In the genomic region with DNA sequence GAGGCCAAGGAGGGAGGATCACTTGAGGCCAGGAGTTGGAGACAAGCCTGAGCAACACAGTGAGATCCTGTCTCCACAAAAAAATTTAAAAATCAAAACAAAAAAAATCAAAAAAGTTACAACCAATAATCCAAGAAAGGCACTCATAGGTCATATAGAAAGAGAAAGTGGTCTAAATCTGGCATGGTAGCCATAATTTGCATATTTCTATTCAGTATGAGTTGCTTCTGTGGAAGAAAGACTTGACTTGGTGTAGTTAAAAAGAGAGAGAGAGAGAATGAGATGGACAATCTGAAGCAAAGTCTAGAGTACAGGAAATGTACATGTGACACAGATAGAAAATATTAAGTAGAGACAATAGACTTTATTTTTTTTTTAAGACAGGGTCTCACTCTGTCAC, we compare ENCODE assay signal across 1 cellular context.
TF ChIP-seq lines count a peak whose summit lies in the region.

No MANE protein-coding gene starts in this region.

TF ChIP-seq in GM12878, 131 proteins besides CTCF, POLR2A, EP300 and RAD21 (continued from another document):
- TF ChIP-seq NR2C2 (IDR thresholded peaks at IDR 0.05; ENCODE audit: borderline replicate concordance, control insufficient read depth, insufficient read length, low read depth), result no peak
- peak; percentile 89 for TF ChIP-seq MEF2A (IDR thresholded peaks at IDR 0.05; ENCODE audit: insufficient read depth, low read depth, low read length)
- no peak for TF ChIP-seq FOS (IDR thresholded peaks at IDR 0.05; ENCODE audit: borderline replicate concordance, extremely low read depth, insufficient read length)
- no peak for TF ChIP-seq CHD4 (IDR thresholded peaks at IDR 0.05)
- no peak for TF ChIP-seq STAT3 (IDR thresholded peaks at IDR 0.05; ENCODE audit: low read depth, low read length)
- TF ChIP-seq ATF2 (IDR thresholded peaks at IDR 0.05; ENCODE audit: low read length), result peak; percentile 36; the same call in 1 of the 2 replicates
- TF ChIP-seq, protein P1, sequence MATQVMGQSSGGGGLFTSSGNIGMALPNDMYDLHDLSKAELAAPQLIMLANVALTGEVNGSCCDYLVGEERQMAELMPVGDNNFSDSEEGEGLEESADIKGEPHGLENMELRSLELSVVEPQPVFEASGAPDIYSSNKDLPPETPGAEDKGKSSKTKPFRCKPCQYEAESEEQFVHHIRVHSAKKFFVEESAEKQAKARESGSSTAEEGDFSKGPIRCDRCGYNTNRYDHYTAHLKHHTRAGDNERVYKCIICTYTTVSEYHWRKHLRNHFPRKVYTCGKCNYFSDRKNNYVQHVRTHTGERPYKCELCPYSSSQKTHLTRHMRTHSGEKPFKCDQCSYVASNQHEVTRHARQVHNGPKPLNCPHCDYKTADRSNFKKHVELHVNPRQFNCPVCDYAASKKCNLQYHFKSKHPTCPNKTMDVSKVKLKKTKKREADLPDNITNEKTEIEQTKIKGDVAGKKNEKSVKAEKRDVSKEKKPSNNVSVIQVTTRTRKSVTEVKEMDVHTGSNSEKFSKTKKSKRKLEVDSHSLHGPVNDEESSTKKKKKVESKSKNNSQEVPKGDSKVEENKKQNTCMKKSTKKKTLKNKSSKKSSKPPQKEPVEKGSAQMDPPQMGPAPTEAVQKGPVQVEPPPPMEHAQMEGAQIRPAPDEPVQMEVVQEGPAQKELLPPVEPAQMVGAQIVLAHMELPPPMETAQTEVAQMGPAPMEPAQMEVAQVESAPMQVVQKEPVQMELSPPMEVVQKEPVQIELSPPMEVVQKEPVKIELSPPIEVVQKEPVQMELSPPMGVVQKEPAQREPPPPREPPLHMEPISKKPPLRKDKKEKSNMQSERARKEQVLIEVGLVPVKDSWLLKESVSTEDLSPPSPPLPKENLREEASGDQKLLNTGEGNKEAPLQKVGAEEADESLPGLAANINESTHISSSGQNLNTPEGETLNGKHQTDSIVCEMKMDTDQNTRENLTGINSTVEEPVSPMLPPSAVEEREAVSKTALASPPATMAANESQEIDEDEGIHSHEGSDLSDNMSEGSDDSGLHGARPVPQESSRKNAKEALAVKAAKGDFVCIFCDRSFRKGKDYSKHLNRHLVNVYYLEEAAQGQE (IDR thresholded peaks at IDR 0.05; ENCODE audit: low read depth, low read length), result no peak
- TF ChIP-seq CREB1 (IDR thresholded peaks at IDR 0.05; ENCODE audit: low read depth), result no peak
- no peak for TF ChIP-seq NFYA (IDR thresholded peaks at IDR 0.05; ENCODE audit: borderline replicate concordance, low read depth, low read length)
